ENCODE assay signal across 10 cellular contexts in the genomic region with DNA sequence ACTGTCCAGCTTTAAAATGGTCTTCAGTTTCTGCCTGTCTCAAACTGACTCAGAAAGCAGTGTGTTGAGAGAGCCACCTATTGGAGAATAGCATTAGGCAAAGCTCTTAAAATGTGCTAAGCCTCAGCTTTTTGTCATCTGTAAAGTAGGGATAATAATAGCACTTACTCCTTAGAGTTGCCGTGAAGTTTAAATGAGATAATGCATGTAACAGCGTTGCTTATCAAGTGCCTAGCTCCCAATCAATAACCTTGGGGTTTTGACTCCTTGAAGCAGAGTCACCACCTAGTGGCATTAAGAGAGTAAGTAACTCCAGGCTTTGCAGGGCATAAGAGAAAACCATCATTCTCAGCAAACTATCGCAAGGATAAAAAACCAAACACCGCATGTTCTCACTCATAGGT.
DNase-seq lines count a peak whose midpoint lies in the region; ATAC-seq and TF ChIP-seq lines count a peak whose summit lies in the region.
"Had no signal": no experiment of that assay in that cellular context is flagged by ENCODE, and none has a peak within 500 bp of the region (broad histone marks: within the 10 kb centered on the region; RNA-seq: fewer than 3 reads in every experiment).

No MANE protein-coding gene starts in this region.

- TF ChIP-seq CTCF in BE2C (IDR thresholded peaks at IDR 0.05; ENCODE audit: low read depth, low read length) (peak; percentile 72), kidney epithelial cell (IDR thresholded peaks at IDR 0.05; ENCODE audit: insufficient read depth, low read length, poor library complexity, severe bottlenecking) (peak; percentile 10)

- ATAC-seq in HG02678 (IDR thresholded peaks at IDR 0.05; ENCODE audit: unreplicated experiment) (no peak), GM21360 (IDR thresholded peaks at IDR 0.05; ENCODE audit: unreplicated experiment) (no peak)

- H3K9me3 ChIP-seq in BE2C: no peaks in the 10 kb centered on the region

- POLR2A ChIA-PET in HEK293T (lab: Yijun Ruan, JAX): no interaction called here

- H3K4me1 ChIP-seq in BE2C: peaks cover 2% of the 10 kb centered on the region; the same call in 1 of the 2 replicates

- CTCF ChIA-PET in HEK293T (lab: Yijun Ruan, JAX): interaction anchor here (0.7 to 1.2 kb wide), 4 partner anchors 16 to 296 kb away, joined by 3 to 5 read pairs (median 3); no protein-coding TSS in a partner anchor

- H3K27me3 ChIP-seq in BE2C (no peaks in the 10 kb centered on the region), kidney epithelial cell (ENCODE audit: control insufficient read depth, insufficient read depth, low read length) (no peaks in the 10 kb centered on the region)

- H3K4me3 ChIP-seq in BE2C (ENCODE audit: low read depth, low read length) (no peak overlapping the region), kidney epithelial cell (ENCODE audit: low read depth, low read length) (no peak overlapping the region)

- H3K36me3 ChIP-seq in BE2C (no peaks in the 10 kb centered on the region), kidney epithelial cell (ENCODE audit: control insufficient read depth, insufficient read depth, low read length) (no peaks in the 10 kb centered on the region)

- DNase-seq in BE2C (no peak), HEK293T (ENCODE audit: extremely low spot score) (peak; percentile 16), SW480 (ENCODE audit: low spot score) (peak; percentile 17), kidney epithelial cell (ENCODE audit: low read depth) (no peak), NCI-H345 (lab: John Stamatoyannopoulos, UW) (no peak)
- DNase-seq in activated CD8-positive, alpha-beta memory T cell treated with anti-CD3 and anti-CD28 coated beads, Interleukin-2, amount 50 U/mL, for 48 hours: no peak
- DNase-seq: activated B cell treated with CpG ODN at 0.5 μM for 24 hours, GF-D8 had no signal

TF ChIP-seq in HEK293T, 16 proteins besides CTCF, POLR2A, EP300 and RAD21:
- no peak for TF ChIP-seq TARDBP (IDR thresholded peaks at IDR 0.05)
- no peak for TF ChIP-seq FOXK2 (IDR thresholded peaks at IDR 0.05)
- TF ChIP-seq PKNOX1 (IDR thresholded peaks at IDR 0.05): no peak
- no peak for TF ChIP-seq L3MBTL2 (conservative IDR thresholded peaks at IDR 0.05)
- no peak for TF ChIP-seq LEF1 (IDR thresholded peaks at IDR 0.05; ENCODE audit: borderline replicate concordance)
- no peak for TF ChIP-seq SUZ12 (IDR thresholded peaks at IDR 0.05)
- no peak for TF ChIP-seq ELF4 (IDR thresholded peaks at IDR 0.05)

Comparison
In these comparisons a context has a peak if more than half of its experiments do, and no peak if none do; other contexts are left out.
1. DNase-seq: peak in HEK293T (single experiment) and SW480 (single experiment); none in BE2C (single experiment), kidney epithelial cell (single experiment), activated CD8-positive, alpha-beta memory T cell treated with anti-CD3 and anti-CD28 coated beads, Interleukin-2, amount 50 U/mL, for 48 hours (single experiment) and NCI-H345 (single experiment).